Comparison of ENCODE assay signal across 8 cellular contexts in genomic region chr3:131502530-131503327, GRCh38. TPM values are rescaled to one million over a fixed set of nuclear protein-coding genes. Genes with fewer than 3 reads are reported as not detected.
A peak's percentile ranks its signal among the peaks of the same experiment; 100 is the strongest.
DNase-seq lines count a peak whose midpoint lies in the region; ATAC-seq and TF ChIP-seq lines count a peak whose summit lies in the region.

Gene MRPL3 (minus strand): TSS chr3:131502971. CDS start chr3:131502821, 150 bp downstream.

- peak within 1 kb of the TSS; percentile 99 for H3K4me3 Mint-ChIP-seq in effector memory CD8-positive, alpha-beta T cell

- POLR2A ChIA-PET in activated CD8-positive, alpha-beta memory T cell treated with anti-CD3 and anti-CD28 coated beads for 36 hours (lab: Charles Lee) = no interaction called here

- H3K27me3 Mint-ChIP-seq in effector memory CD8-positive, alpha-beta T cell = no peaks in the 10 kb centered on the region

- peaks cover 17 to 24% of the 10 kb centered on the region in 2 donors for H3K4me1 Mint-ChIP-seq in effector memory CD8-positive, alpha-beta T cell (ENCODE audit: low read depth in 2 of 2)

- peak within 1 kb of the TSS; percentile 99 for H3K27ac Mint-ChIP-seq in effector memory CD8-positive, alpha-beta T cell

- CTCF ChIA-PET in activated CD8-positive, alpha-beta memory T cell treated with anti-CD3 and anti-CD28 coated beads for 36 hours (lab: Charles Lee) = no interaction called here

- no peaks in the 10 kb centered on the region for H3K9me3 Mint-ChIP-seq in effector memory CD8-positive, alpha-beta T cell

- peak; percentile 92 for ATAC-seq in effector memory CD8-positive, alpha-beta T cell (replicated peaks)

- TF ChIP-seq CTCF in GM20000 (IDR thresholded peaks at IDR 0.05; ENCODE audit: extremely low read depth, missing control alignments) = no peak

- peaks cover 14% of the 10 kb centered on the region for H3K36me3 Mint-ChIP-seq in effector memory CD8-positive, alpha-beta T cell (ENCODE audit: insufficient read depth)

- peak; percentile 88 for DNase-seq in COLO668 (lab: John Stamatoyannopoulos, UW; ENCODE audit: unreplicated experiment)
- peak; percentile 81 for DNase-seq in GM20000 (ENCODE audit: low spot score)
- peak; percentile 63 for DNase-seq in HS-5 (ENCODE audit: low read depth)
- DNase-seq in NOMO-1 (lab: John Stamatoyannopoulos, UW; ENCODE audit: unreplicated experiment in 2 of 2) = peak; percentile 89 to 92
- peak; percentile 78 to 81 (median 81) for DNase-seq in effector memory CD8-positive, alpha-beta T cell
- DNase-seq in lung microvascular endothelial cell (ENCODE audit: low read depth in 2 of 2) = peak; percentile 71 to 82
- peak; percentile 66 to 72 (median 67) for DNase-seq in stimulated activated CD4-positive, alpha-beta T cell treated with anti-CD3 and anti-CD28 coated beads, TNF-alpha, amount 100 ng/mL, for 4 hours (ENCODE audit: low read depth in 3 of 3)

RNA-seq across cellular contexts. Expression of gene MRPL3, which starts in this region (rescaled TPM):
- total RNA-seq in activated CD8-positive, alpha-beta memory T cell treated with anti-CD3 and anti-CD28 coated beads for 36 hours = 100 to 1,000 TPM; 210 to 218 TPM
- 38.9 and 50.6 TPM in 2 replicates for total RNA-seq in lung microvascular endothelial cell

Comparison
In these comparisons a context has a peak if more than half of its experiments do, and no peak if none do; other contexts are left out.
1. Peak in every context shown above with its lines: DNase-seq and ATAC-seq.